Comparison of ENCODE assay signal across 28 cellular contexts in the genomic region with DNA sequence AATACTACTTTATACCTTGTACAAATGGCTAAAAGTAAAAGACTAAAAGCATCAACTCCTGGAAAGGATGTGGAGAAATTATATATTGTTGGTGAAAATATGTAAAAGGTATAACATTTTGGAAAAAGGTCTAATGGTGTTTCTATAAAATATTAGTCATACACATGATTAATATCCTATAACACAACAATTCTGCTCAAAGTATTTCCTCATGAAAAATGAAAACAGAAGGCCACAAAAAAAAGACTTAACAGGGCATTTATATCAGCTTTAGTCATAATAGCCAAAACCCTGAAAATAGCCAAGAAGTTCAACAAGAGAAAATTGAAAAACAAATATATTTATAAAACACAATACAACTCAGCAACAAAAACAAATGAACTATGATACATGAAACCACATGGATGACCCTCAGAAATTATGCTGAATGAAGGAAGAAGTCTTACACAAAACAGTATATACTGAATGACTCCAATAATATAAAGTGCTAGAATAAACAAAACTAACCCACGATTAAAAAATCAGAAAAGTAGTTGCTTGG.
"Had no signal": no experiment of that assay in that cellular context is flagged by ENCODE, and none has a peak within 500 bp of the region (broad histone marks: within the 10 kb centered on the region; RNA-seq: fewer than 3 reads in every experiment).

No MANE protein-coding gene starts in this region.

- H2AFZ ChIP-seq: neural progenitor cell had no signal

- DNase-seq: activated CD4-positive, alpha-beta T cell treated with anti-CD3 and anti-CD28 coated beads, Interleukin-2, amount 10 ng/mL, durations not matched to agents 7 days and 5 days; activated CD4-positive, CD25-positive, alpha-beta regulatory T cell treated with anti-CD3 and anti-CD28 coated beads, Interleukin-2, amount 50 U/mL, for 72 hours; activated CD8-positive, alpha-beta memory T cell treated with anti-CD3 and anti-CD28 coated beads, Interleukin-2, amount 10 ng/mL, durations not matched to agents 7 days and 5 days; activated CD8-positive, alpha-beta T cell treated with anti-CD3 and anti-CD28 coated beads for 36 hours; activated gamma-delta T cell treated with Interleukin-2 at 50 U/mL for 16 hours; activated T-cell treated with anti-CD3 and anti-CD28 coated beads for 4 hours; adrenal gland; cortex of kidney; heart left ventricle; left ventricle myocardium superior; mammary epithelial cell; naive thymus-derived CD8-positive, alpha-beta T cell; retina; sigmoid colon; spleen; stimulated activated CD4-positive, alpha-beta T cell treated with anti-CD3 and anti-CD28 coated beads, Interleukin-4, amount 100 ng/mL, for 24 hours; stimulated activated naive CD8-positive, alpha-beta T cell treated with anti-CD3 and anti-CD28 coated beads, Interleukin-15, Interleukin-2, amounts not matched to agents 100 U/mL and 50 U/mL, for 24 hours; thyroid gland; upper lobe of right lung had no signal

- H3K4me3 ChIP-seq: adrenal gland, cardiac muscle cell, gastroesophageal sphincter, heart left ventricle, neural progenitor cell, sigmoid colon, spleen, thyroid gland, upper lobe of right lung had no signal

- FAIRE-seq: astrocyte had no signal

- H3K27ac ChIP-seq: adrenal gland, cardiac muscle cell, gastroesophageal sphincter, heart left ventricle, neural progenitor cell, sigmoid colon, spleen, thyroid gland, upper lobe of right lung, VCaP had no signal

- H3K27me3 Mint-ChIP-seq: activated CD4-positive, alpha-beta T cell treated with anti-CD3 and anti-CD28 coated beads, Interleukin-2, amount 10 ng/mL, durations not matched to agents 7 days and 5 days; activated CD8-positive, alpha-beta memory T cell treated with anti-CD3 and anti-CD28 coated beads, Interleukin-2, amount 10 ng/mL, durations not matched to agents 7 days and 5 days; activated CD8-positive, alpha-beta T cell treated with anti-CD3 and anti-CD28 coated beads for 36 hours; naive thymus-derived CD8-positive, alpha-beta T cell; progenitor cell of endocrine pancreas had no signal

- H3K27ac Mint-ChIP-seq: activated CD4-positive, alpha-beta T cell treated with anti-CD3 and anti-CD28 coated beads, Interleukin-2, amount 10 ng/mL, durations not matched to agents 7 days and 5 days; activated CD8-positive, alpha-beta memory T cell treated with anti-CD3 and anti-CD28 coated beads, Interleukin-2, amount 10 ng/mL, durations not matched to agents 7 days and 5 days; activated CD8-positive, alpha-beta T cell treated with anti-CD3 and anti-CD28 coated beads for 36 hours; activated naive CD4-positive, alpha-beta T cell treated with anti-CD3 and anti-CD28 coated beads, Interleukin-2, amount 50 U/mL, for 72 hours; mesothelial cell of epicardium; neural progenitor cell; progenitor cell of endocrine pancreas had no signal

- H3K9me3 ChIP-seq: adrenal gland, gastroesophageal sphincter, heart left ventricle, sigmoid colon, spleen, thyroid gland, upper lobe of right lung had no signal

- ATAC-seq: activated CD8-positive, alpha-beta memory T cell treated with anti-CD3 and anti-CD28 coated beads, Interleukin-2, amount 10 ng/mL, durations not matched to agents 7 days and 5 days; activated CD8-positive, alpha-beta T cell treated with anti-CD3 and anti-CD28 coated beads for 36 hours; activated naive CD4-positive, alpha-beta T cell treated with anti-CD3 and anti-CD28 coated beads, Interleukin-2, amount 50 U/mL, for 72 hours; esophagus mucosa; gastroesophageal sphincter; heart left ventricle; left ventricle myocardium superior; naive thymus-derived CD8-positive, alpha-beta T cell; stimulated activated naive CD8-positive, alpha-beta T cell treated with anti-CD3 and anti-CD28 coated beads, Interleukin-15, Interleukin-2, amounts not matched to agents 100 U/mL and 50 U/mL, for 24 hours; upper lobe of right lung had no signal

- H3K9me3 Mint-ChIP-seq: activated CD4-positive, alpha-beta T cell treated with anti-CD3 and anti-CD28 coated beads, Interleukin-2, amount 10 ng/mL, durations not matched to agents 7 days and 5 days had no signal

- H3K4me3 Mint-ChIP-seq: activated CD4-positive, alpha-beta T cell treated with anti-CD3 and anti-CD28 coated beads, Interleukin-2, amount 10 ng/mL, durations not matched to agents 7 days and 5 days; activated CD8-positive, alpha-beta memory T cell treated with anti-CD3 and anti-CD28 coated beads, Interleukin-2, amount 10 ng/mL, durations not matched to agents 7 days and 5 days; activated CD8-positive, alpha-beta T cell treated with anti-CD3 and anti-CD28 coated beads for 36 hours; mesothelial cell of epicardium; naive thymus-derived CD8-positive, alpha-beta T cell; neural progenitor cell had no signal

- H3K4me2 ChIP-seq: neural progenitor cell had no signal

- H3K36me3 ChIP-seq: adrenal gland, neural progenitor cell, thyroid gland, upper lobe of right lung had no signal

- H3K4me1 Mint-ChIP-seq: mesothelial cell of epicardium, neural progenitor cell had no signal

- H3K4me1 ChIP-seq: adrenal gland, gastroesophageal sphincter, heart left ventricle, neural progenitor cell, spleen, thyroid gland, upper lobe of right lung had no signal

- H3K27me3 ChIP-seq: adrenal gland, cardiac muscle cell, gastroesophageal sphincter, heart left ventricle, neural progenitor cell, sigmoid colon, spleen, thyroid gland, upper lobe of right lung had no signal
